Comparison of ENCODE assay signal across 8 cellular contexts in the genomic region with DNA sequence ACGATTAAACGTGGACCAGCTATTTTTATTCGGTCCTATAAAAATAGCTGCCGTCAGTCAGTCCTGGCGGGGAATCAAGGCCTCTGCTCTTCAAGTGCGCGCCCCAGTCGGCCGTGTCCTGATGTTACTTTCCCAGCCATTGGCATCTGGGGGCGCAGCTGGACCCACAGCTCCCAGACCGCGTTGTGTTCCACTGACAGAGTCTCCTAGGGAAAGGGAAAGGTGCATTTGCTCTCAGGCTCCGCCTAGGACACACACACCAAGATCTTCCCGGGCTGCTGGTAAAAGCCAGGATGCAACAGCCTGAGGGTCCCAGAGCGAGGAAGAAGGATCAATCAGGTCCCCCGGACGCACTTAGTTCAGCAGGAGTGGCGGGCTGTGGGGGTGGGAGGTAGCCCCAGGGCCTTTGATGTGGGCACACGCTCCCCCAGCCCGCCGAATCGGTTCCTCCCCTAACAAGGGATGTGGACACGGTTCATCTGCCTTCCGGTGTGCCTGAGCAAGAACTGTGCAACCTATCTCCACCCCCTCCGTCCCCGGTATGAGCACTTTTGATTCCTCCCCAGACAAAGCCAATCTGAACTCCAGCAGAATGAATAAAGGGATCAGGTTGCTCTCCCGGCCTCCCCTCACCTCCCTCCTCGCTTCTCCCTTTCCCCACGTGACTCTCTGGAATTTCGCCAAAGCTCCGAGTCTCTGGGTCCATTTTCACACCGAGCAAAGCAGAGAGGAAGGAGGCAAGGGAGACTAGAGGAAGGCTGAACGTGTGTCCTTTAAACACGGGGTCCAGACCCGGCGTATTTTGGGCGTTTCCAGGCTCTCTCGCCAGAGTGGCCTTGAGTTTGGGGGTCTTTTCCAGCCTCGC. TPM values are rescaled to one million over a fixed set of nuclear protein-coding genes. Genes with fewer than 3 reads are reported as not detected.
A peak's percentile ranks its signal among the peaks of the same experiment; 100 is the strongest.
DNase-seq lines count a peak whose midpoint lies in the region; ATAC-seq, FAIRE-seq and TF ChIP-seq lines count a peak whose summit lies in the region.

No MANE protein-coding gene starts in this region.

- no peak for FAIRE-seq in H54 (lab: Jason Lieb, UNC)

- intact Hi-C loops in head of caudate nucleus (cut with DNase I) = no loop called here

- TF ChIP-seq POLR2A in H54 (IDR thresholded peaks at IDR 0.05; ENCODE audit: low read depth, low read length) = no peak

- H3K27me3 ChIP-seq in BJ (ENCODE audit: control insufficient read depth, insufficient read depth, low read length) (no peaks in the 10 kb centered on the region), neutrophil (peaks cover 100% of the 10 kb centered on the region)

- DNase-seq in BJ (ENCODE audit: low read depth) (peak; percentile 53), NCI-H446 treated with DMSO at 0.1 percent for 48 hours (lab: John Stamatoyannopoulos, UW) (peak; percentile 66), head of caudate nucleus (peak; percentile 33 to 83 (median 68)), H54 (ENCODE audit: insufficient read length, low spot score) (no peak)

- ATAC-seq in GM18868 (IDR thresholded peaks at IDR 0.05; ENCODE audit: unreplicated experiment) = peak; percentile 80
- peak; percentile 70 for ATAC-seq in HG03342 (IDR thresholded peaks at IDR 0.05; ENCODE audit: unreplicated experiment)

- peaks cover 26% of the 10 kb centered on the region for H3K4me1 Mint-ChIP-seq in activated naive CD4-positive, alpha-beta T cell treated with anti-CD3 and anti-CD28 coated beads, Interleukin-2, amount 50 U/mL, for 24 hours

- H3K36me3 ChIP-seq in BJ (ENCODE audit: control insufficient read depth, insufficient read depth, low read length) (no peaks in the 10 kb centered on the region), neutrophil (no peaks in the 10 kb centered on the region)

- peaks cover 32 to 33% of the 10 kb centered on the region in 2 experiments for H3K4me1 ChIP-seq in neutrophil (ENCODE audit: control insufficient read depth in 1 of 2, insufficient read depth in 1 of 2, low read depth in 1 of 2, low read length in 1 of 2)

- POLR2A ChIA-PET in BJ (lab: Charles Lee) = no interaction called here

- H3K36me3 Mint-ChIP-seq in activated naive CD4-positive, alpha-beta T cell treated with anti-CD3 and anti-CD28 coated beads, Interleukin-2, amount 50 U/mL, for 24 hours = no peaks in the 10 kb centered on the region

- H3K4me3 ChIP-seq in BJ (ENCODE audit: low read depth, low read length) (peak overlapping the region; percentile 68), neutrophil (ENCODE audit: low read depth in 1 of 2, low read length in 1 of 2) (peak overlapping the region; percentile 45 to 52)

- H3K27me3 Mint-ChIP-seq in activated naive CD4-positive, alpha-beta T cell treated with anti-CD3 and anti-CD28 coated beads, Interleukin-2, amount 50 U/mL, for 24 hours = peaks cover 50% of the 10 kb centered on the region

- no peaks in the 10 kb centered on the region for H3K9me3 Mint-ChIP-seq in activated naive CD4-positive, alpha-beta T cell treated with anti-CD3 and anti-CD28 coated beads, Interleukin-2, amount 50 U/mL, for 24 hours

- H3K27ac ChIP-seq in neutrophil = no peak overlapping the region

- peak overlapping the region; percentile 78 for H3K4me3 Mint-ChIP-seq in activated naive CD4-positive, alpha-beta T cell treated with anti-CD3 and anti-CD28 coated beads, Interleukin-2, amount 50 U/mL, for 24 hours

- H3K27ac Mint-ChIP-seq in activated naive CD4-positive, alpha-beta T cell treated with anti-CD3 and anti-CD28 coated beads, Interleukin-2, amount 50 U/mL, for 24 hours = no peak overlapping the region

- TF ChIP-seq CTCF in BJ (IDR thresholded peaks at IDR 0.05; ENCODE audit: insufficient read depth, low read depth, low read length) = peak; percentile 35
- TF ChIP-seq CTCF in neutrophil (IDR thresholded peaks at IDR 0.05) = no peak

- CTCF ChIA-PET in BJ (lab: Yijun Ruan, JAX) = interaction anchor here (1.0 to 2.2 kb wide), 3 partner anchors 11 to 97 kb away, joined by 3 to 6 read pairs (median 5); no protein-coding TSS in a partner anchor

- H3K9me3 ChIP-seq in neutrophil = no peaks in the 10 kb centered on the region

RNA-seq across cellular contexts. Expression of gene FRAS1, which starts 0.6 kb away (rescaled TPM):
- 3.2 and 4.4 TPM in 2 replicates for polyA plus RNA-seq in BJ (2011; rRNA removed)
- polyA minus RNA-seq in BJ (2011; rRNA and poly(A)+ RNA removed) = 12.0 and 16.0 TPM in 2 replicates
